Comparison of ENCODE assay signal across 1 cellular context in genomic region chr4:180057891-180058643, GRCh38.
TF ChIP-seq lines count a peak whose summit lies in the region.

No MANE protein-coding gene starts in this region.

TF ChIP-seq in WTC11, 78 proteins besides CTCF, POLR2A, EP300 and RAD21 (continued from another document):
- no peak for TF ChIP-seq E2F1 (CRISPR knock-in tag; IDR thresholded peaks at IDR 0.05)
- TF ChIP-seq NR3C1 (CRISPR knock-in tag; conservative IDR thresholded peaks at IDR 0.05; ENCODE audit: low read depth), result no peak
- TF ChIP-seq, protein P1, sequence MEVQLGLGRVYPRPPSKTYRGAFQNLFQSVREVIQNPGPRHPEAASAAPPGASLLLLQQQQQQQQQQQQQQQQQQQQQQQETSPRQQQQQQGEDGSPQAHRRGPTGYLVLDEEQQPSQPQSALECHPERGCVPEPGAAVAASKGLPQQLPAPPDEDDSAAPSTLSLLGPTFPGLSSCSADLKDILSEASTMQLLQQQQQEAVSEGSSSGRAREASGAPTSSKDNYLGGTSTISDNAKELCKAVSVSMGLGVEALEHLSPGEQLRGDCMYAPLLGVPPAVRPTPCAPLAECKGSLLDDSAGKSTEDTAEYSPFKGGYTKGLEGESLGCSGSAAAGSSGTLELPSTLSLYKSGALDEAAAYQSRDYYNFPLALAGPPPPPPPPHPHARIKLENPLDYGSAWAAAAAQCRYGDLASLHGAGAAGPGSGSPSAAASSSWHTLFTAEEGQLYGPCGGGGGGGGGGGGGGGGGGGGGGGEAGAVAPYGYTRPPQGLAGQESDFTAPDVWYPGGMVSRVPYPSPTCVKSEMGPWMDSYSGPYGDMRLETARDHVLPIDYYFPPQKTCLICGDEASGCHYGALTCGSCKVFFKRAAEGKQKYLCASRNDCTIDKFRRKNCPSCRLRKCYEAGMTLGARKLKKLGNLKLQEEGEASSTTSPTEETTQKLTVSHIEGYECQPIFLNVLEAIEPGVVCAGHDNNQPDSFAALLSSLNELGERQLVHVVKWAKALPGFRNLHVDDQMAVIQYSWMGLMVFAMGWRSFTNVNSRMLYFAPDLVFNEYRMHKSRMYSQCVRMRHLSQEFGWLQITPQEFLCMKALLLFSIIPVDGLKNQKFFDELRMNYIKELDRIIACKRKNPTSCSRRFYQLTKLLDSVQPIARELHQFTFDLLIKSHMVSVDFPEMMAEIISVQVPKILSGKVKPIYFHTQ (CRISPR knock-in tag; IDR thresholded peaks at IDR 0.05), result no peak
- TF ChIP-seq NR1H2 (CRISPR knock-in tag; IDR thresholded peaks at IDR 0.05), result no peak
- 0 out of 2 replicates have a peak, but pooled peaks have one; percentile 64 for TF ChIP-seq KAT7 (CRISPR knock-in tag; IDR thresholded peaks at IDR 0.05; ENCODE audit: borderline replicate concordance)
- no peak for TF ChIP-seq JAZF1 (CRISPR knock-in tag; IDR thresholded peaks at IDR 0.05)
- TF ChIP-seq IRF1 (CRISPR knock-in tag; IDR thresholded peaks at IDR 0.05), result no peak
- TF ChIP-seq CREM (CRISPR knock-in tag; IDR thresholded peaks at IDR 0.05), result no peak
- TF ChIP-seq PRRX2 (CRISPR knock-in tag; IDR thresholded peaks at IDR 0.05), result no peak
